Comparison of ENCODE assay signal across 8 cellular contexts in the genomic region with DNA sequence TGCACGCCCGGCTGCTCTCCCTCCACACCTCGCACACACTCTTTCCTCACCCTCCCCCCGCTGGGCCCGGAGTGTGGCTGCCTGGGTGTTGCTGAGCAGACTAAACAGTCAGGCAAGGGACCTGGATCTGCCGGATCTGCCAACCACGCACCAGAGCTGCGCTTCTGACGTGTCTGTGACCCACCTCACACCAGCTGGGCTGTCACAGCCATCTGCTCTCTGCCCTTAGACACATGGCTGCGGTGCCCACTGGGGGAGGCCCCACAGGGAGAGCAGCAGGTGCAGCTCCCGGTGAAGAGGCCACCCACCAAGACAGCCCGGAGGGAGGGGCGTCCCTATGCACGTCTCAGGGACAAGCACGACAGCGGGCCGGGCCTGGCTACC.
DNase-seq lines count a peak whose midpoint lies in the region; ATAC-seq and TF ChIP-seq lines count a peak whose summit lies in the region.
"Not testable (repeated sequence)": the region's sequence is repeated elsewhere in the genome, so short reads cannot be mapped to it uniquely, and the experiment has no call there.

No MANE protein-coding gene starts in this region.

- CTCF ChIA-PET in OCI-LY7 (lab: Charles Lee; ENCODE audit: unreplicated experiment): not testable (repeated sequence)

- not testable (repeated sequence) for TF ChIP-seq CTCF in OCI-LY7 (conservative IDR thresholded peaks at IDR 0.05; ENCODE audit: low read length)

- H3K27ac ChIP-seq in OCI-LY7 (ENCODE audit: low read depth, low read length, poor library complexity, severe bottlenecking): peak overlapping the region; percentile 62

- not testable (repeated sequence) for H3K36me3 ChIP-seq in OCI-LY7 (ENCODE audit: insufficient read depth, low read length)

- ATAC-seq in GM18867 (IDR thresholded peaks at IDR 0.05; ENCODE audit: unreplicated experiment) (peak; percentile 32), HG02610 (IDR thresholded peaks at IDR 0.05; ENCODE audit: unreplicated experiment) (peak; percentile 35)
- ATAC-seq in effector memory CD8-positive, alpha-beta T cell (replicated peaks): peak; percentile 81
- peak; percentile 77 to 81 for ATAC-seq in natural killer cell treated with Interleukin-12 subunit alpha and Interleukin-12 subunit beta and Interleukin-15 and Interleukin-18, amount 100 ng/mL, for 72 hours
- ATAC-seq in stimulated activated naive CD8-positive, alpha-beta T cell treated with anti-CD3 and anti-CD28 coated beads, Interleukin-15, Interleukin-2, amounts not matched to agents 100 U/mL and 50 U/mL, for 24 hours: peak; percentile 63

- not testable (repeated sequence) for H3K36me3 Mint-ChIP-seq in activated CD4-positive, alpha-beta T cell treated with anti-CD3 and anti-CD28 coated beads, Interleukin-2, amount 10 ng/mL, durations not matched to agents 24 days and 14 days (ENCODE audit: low read depth); effector memory CD8-positive, alpha-beta T cell (ENCODE audit: insufficient read depth); natural killer cell treated with Interleukin-12 subunit alpha and Interleukin-12 subunit beta and Interleukin-15 and Interleukin-18, amount 100 ng/mL, for 72 hours

- not testable (repeated sequence) for H2AFZ ChIP-seq in OCI-LY7 (ENCODE audit: low read length)

- H4K20me1 ChIP-seq in OCI-LY7 (ENCODE audit: insufficient read depth, low read length): not testable (repeated sequence)

- H3K9me2 ChIP-seq in OCI-LY7 (ENCODE audit: insufficient read depth, low read length): not testable (repeated sequence)

- H3K27ac Mint-ChIP-seq in activated CD4-positive, alpha-beta T cell treated with anti-CD3 and anti-CD28 coated beads, Interleukin-2, amount 10 ng/mL, durations not matched to agents 24 days and 14 days; effector memory CD8-positive, alpha-beta T cell; natural killer cell treated with Interleukin-12 subunit alpha and Interleukin-12 subunit beta and Interleukin-15 and Interleukin-18, amount 100 ng/mL, for 72 hours: not testable (repeated sequence)

- H3K9me3 ChIP-seq in OCI-LY7 (ENCODE audit: low read length): not testable (repeated sequence)

- DNase-seq in OCI-LY7 (ENCODE audit: low spot score); natural killer cell treated with Interleukin-12 subunit alpha and Interleukin-12 subunit beta and Interleukin-15 and Interleukin-18, amount 100 ng/mL, for 72 hours (ENCODE audit: low spot score): not testable (repeated sequence)
- DNase-seq in activated CD4-positive, alpha-beta T cell treated with anti-CD3 and anti-CD28 coated beads, Interleukin-2, amount 10 ng/mL, durations not matched to agents 24 days and 14 days: peak; percentile 77
- DNase-seq in activated effector memory CD4-positive, alpha-beta T cell treated with anti-CD3 and anti-CD28 coated beads, Interleukin-2, amount 50 U/mL, for 16 hours: peak; percentile 80
- peak in 2 of 3 experiments; percentile 58 to 61 for DNase-seq in effector memory CD8-positive, alpha-beta T cell
- DNase-seq in stimulated activated naive CD8-positive, alpha-beta T cell treated with anti-CD3 and anti-CD28 coated beads, Interleukin-15, Interleukin-2, amounts not matched to agents 100 U/mL and 50 U/mL, for 24 hours: peak; percentile 41

- POLR2A ChIA-PET in OCI-LY7 (lab: Charles Lee): not testable (repeated sequence)

- H3K9me3 Mint-ChIP-seq in activated CD4-positive, alpha-beta T cell treated with anti-CD3 and anti-CD28 coated beads, Interleukin-2, amount 10 ng/mL, durations not matched to agents 24 days and 14 days; effector memory CD8-positive, alpha-beta T cell; natural killer cell treated with Interleukin-12 subunit alpha and Interleukin-12 subunit beta and Interleukin-15 and Interleukin-18, amount 100 ng/mL, for 72 hours: not testable (repeated sequence)

- H3K27me3 Mint-ChIP-seq in activated CD4-positive, alpha-beta T cell treated with anti-CD3 and anti-CD28 coated beads, Interleukin-2, amount 10 ng/mL, durations not matched to agents 24 days and 14 days; effector memory CD8-positive, alpha-beta T cell; natural killer cell treated with Interleukin-12 subunit alpha and Interleukin-12 subunit beta and Interleukin-15 and Interleukin-18, amount 100 ng/mL, for 72 hours: not testable (repeated sequence)

- H3K4me3 ChIP-seq in OCI-LY7 (ENCODE audit: low read depth, low read length, poor library complexity, severe bottlenecking): not testable (repeated sequence)

- not testable (repeated sequence) for H3K4me2 ChIP-seq in OCI-LY7 (ENCODE audit: low read length)

- not testable (repeated sequence) for BruUV-seq in OCI-LY7 (replicated peaks; lab: Mats Ljungman, UMichigan)

- intact Hi-C loops in OCI-LY7 (cut with micrococcal nuclease; ENCODE audit: unreplicated experiment); activated CD4-positive, alpha-beta T cell treated with anti-CD3 and anti-CD28 coated beads, Interleukin-2, amount 10 ng/mL, durations not matched to agents 24 days and 14 days (cut with micrococcal nuclease): not testable (repeated sequence)

- H3K4me3 Mint-ChIP-seq in activated CD4-positive, alpha-beta T cell treated with anti-CD3 and anti-CD28 coated beads, Interleukin-2, amount 10 ng/mL, durations not matched to agents 24 days and 14 days; effector memory CD8-positive, alpha-beta T cell; natural killer cell treated with Interleukin-12 subunit alpha and Interleukin-12 subunit beta and Interleukin-15 and Interleukin-18, amount 100 ng/mL, for 72 hours: not testable (repeated sequence)

- not testable (repeated sequence) for H3K79me2 ChIP-seq in OCI-LY7 (ENCODE audit: insufficient read depth, low read depth, low read length)

- peaks cover 26% of the 10 kb centered on the region for H3K4me1 ChIP-seq in OCI-LY7 (ENCODE audit: insufficient read depth, low read length, poor library complexity, severe bottlenecking)

- H3K4me1 Mint-ChIP-seq in activated CD4-positive, alpha-beta T cell treated with anti-CD3 and anti-CD28 coated beads, Interleukin-2, amount 10 ng/mL, durations not matched to agents 24 days and 14 days; effector memory CD8-positive, alpha-beta T cell (ENCODE audit: low read depth in 2 of 2); natural killer cell treated with Interleukin-12 subunit alpha and Interleukin-12 subunit beta and Interleukin-15 and Interleukin-18, amount 100 ng/mL, for 72 hours (ENCODE audit: low read depth in 2 of 2): not testable (repeated sequence)
